In the genomic region with DNA sequence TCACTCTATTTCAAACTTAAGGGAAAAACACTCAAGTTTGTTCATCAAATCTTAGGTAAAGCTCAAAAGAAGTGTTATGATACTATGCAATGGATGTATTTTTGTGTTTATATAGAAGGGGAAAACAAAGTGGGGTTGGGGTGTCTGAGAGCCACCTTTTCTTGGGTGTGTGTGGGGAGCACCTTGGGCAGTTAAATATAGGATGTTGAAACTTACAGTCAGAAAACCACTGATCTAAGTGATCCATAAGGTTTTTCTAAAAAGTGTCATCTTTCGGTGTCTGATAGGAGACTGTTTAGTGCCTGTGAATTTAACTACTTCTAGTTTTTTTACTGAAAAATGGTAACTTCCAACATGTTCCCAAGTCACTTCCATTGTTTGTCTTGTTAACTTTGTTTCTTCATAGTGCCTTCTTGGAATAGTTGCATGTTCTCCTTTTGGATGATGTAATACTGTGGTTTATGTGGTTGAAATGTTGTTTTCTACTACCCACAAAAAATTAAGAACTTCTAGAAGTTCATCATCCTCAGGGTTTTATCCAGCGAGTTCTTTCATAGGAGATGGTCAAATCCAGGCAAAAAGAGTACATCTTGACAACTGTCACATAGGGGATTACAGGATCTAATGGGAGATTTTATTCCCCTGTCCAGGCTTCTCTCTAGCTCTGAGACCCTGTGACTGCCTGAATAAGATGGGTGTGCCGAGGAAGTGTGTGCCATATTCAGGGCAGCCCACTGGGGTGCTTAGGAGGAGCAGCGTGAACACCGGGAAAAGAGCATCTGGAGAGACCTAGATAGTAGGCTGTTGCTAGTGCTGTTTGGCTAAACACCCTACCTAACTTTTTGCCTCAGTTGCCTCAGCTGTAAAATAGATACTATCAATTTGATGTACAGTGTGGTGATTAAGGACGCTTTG, we compare ENCODE assay signal across 9 cellular contexts. TPM values are rescaled to one million over a fixed set of nuclear protein-coding genes. Genes with fewer than 3 reads are reported as not detected.
DNase-seq lines count a peak whose midpoint lies in the region; ATAC-seq lines count a peak whose summit lies in the region.
"Had no signal": no experiment of that assay in that cellular context is flagged by ENCODE, and none has a peak within 500 bp of the region (broad histone marks: within the 10 kb centered on the region; RNA-seq: fewer than 3 reads in every experiment).

No MANE protein-coding gene starts in this region.

- intact Hi-C loops in Right ventricle myocardium inferior (cut with DNase I): loop anchor here (5.0 kb wide), 1 partner anchor 47 kb away; the partner anchor contains the start of gene CAB39
- intact Hi-C loops in cardiac septum (cut with DNase I): loop anchor here (5.0 kb wide), 2 partner anchors 33 to 47 kb away; partner anchors contain the start of gene CAB39
- intact Hi-C loops in activated T-helper 1 cell treated with anti-CD3 and anti-CD28 coated beads, Interleukin-12 subunit alpha, Interleukin-12 subunit beta, Interleukin-2, Interleukin-4 antibody, amounts not matched to agents 30 ng/mL and 10 ng/mL and 1 ng/mL, durations not matched to agents 14 hours and 24 hours and 36 hours (cut with micrococcal nuclease): loop anchor here (1.0 kb wide), 2 partner anchors 8 to 11 kb away; no protein-coding TSS in a partner anchor

- H3K9me3 Mint-ChIP-seq in activated T-helper 1 cell treated with anti-CD3 and anti-CD28 coated beads, Interleukin-12 subunit alpha, Interleukin-12 subunit beta, Interleukin-2, Interleukin-4 antibody, amounts not matched to agents 30 ng/mL and 10 ng/mL and 1 ng/mL, durations not matched to agents 14 hours and 24 hours and 36 hours: no peaks in the 10 kb centered on the region
- no peaks in the 10 kb centered on the region for H3K9me3 Mint-ChIP-seq in immature natural killer cell

- H3K27ac Mint-ChIP-seq in activated T-helper 1 cell treated with anti-CD3 and anti-CD28 coated beads, Interleukin-12 subunit alpha, Interleukin-12 subunit beta, Interleukin-2, Interleukin-4 antibody, amounts not matched to agents 30 ng/mL and 10 ng/mL and 1 ng/mL, durations not matched to agents 14 hours and 24 hours and 36 hours: peak overlapping the region; percentile 66
- H3K27ac Mint-ChIP-seq in immature natural killer cell: peak overlapping the region in 4 of 6 donors; percentile 28 to 72 (median 54)

- H3K4me1 Mint-ChIP-seq in activated T-helper 1 cell treated with anti-CD3 and anti-CD28 coated beads, Interleukin-12 subunit alpha, Interleukin-12 subunit beta, Interleukin-2, Interleukin-4 antibody, amounts not matched to agents 30 ng/mL and 10 ng/mL and 1 ng/mL, durations not matched to agents 14 hours and 24 hours and 36 hours (ENCODE audit: low read depth): peaks cover 74% of the 10 kb centered on the region
- peaks cover 66 to 67% of the 10 kb centered on the region in 2 donors for H3K4me1 Mint-ChIP-seq in immature natural killer cell

- ATAC-seq in Right ventricle myocardium inferior: peak; percentile 44
- no peak for ATAC-seq in HG03196 (IDR thresholded peaks at IDR 0.05; ENCODE audit: unreplicated experiment)
- ATAC-seq in HG03460 (IDR thresholded peaks at IDR 0.05; ENCODE audit: unreplicated experiment): no peak

- peaks cover 43% of the 10 kb centered on the region for H3K36me3 Mint-ChIP-seq in activated T-helper 1 cell treated with anti-CD3 and anti-CD28 coated beads, Interleukin-12 subunit alpha, Interleukin-12 subunit beta, Interleukin-2, Interleukin-4 antibody, amounts not matched to agents 30 ng/mL and 10 ng/mL and 1 ng/mL, durations not matched to agents 14 hours and 24 hours and 36 hours (ENCODE audit: low read depth)
- peaks cover 4 to 12% (median 12%) of the 10 kb centered on the region in 3 donors for H3K36me3 Mint-ChIP-seq in immature natural killer cell

- H3K27me3 Mint-ChIP-seq in activated T-helper 1 cell treated with anti-CD3 and anti-CD28 coated beads, Interleukin-12 subunit alpha, Interleukin-12 subunit beta, Interleukin-2, Interleukin-4 antibody, amounts not matched to agents 30 ng/mL and 10 ng/mL and 1 ng/mL, durations not matched to agents 14 hours and 24 hours and 36 hours (ENCODE audit: insufficient read depth): no peaks in the 10 kb centered on the region
- peaks cover 0 to 3% (median 3%) of the 10 kb centered on the region in 3 donors for H3K27me3 Mint-ChIP-seq in immature natural killer cell (ENCODE audit: low read depth in 3 of 3)

- DNase-seq in Right ventricle myocardium inferior (ENCODE audit: missing footprints) (no peak), cardiac septum (ENCODE audit: low spot score) (no peak), immature natural killer cell (no peak), dermis blood vessel endothelial cell (no peak), superior temporal gyrus (ENCODE audit: extremely low spot score) (no peak)
- no peak for DNase-seq in activated T-helper 1 cell treated with anti-CD3 and anti-CD28 coated beads, Interleukin-12 subunit alpha, Interleukin-12 subunit beta, Interleukin-2, Interleukin-4 antibody, amounts not matched to agents 30 ng/mL and 10 ng/mL and 1 ng/mL, durations not matched to agents 14 hours and 24 hours and 36 hours (ENCODE audit: low spot score)
- DNase-seq: left cardiac atrium had no signal

- peak overlapping the region; percentile 21 for H3K4me3 Mint-ChIP-seq in activated T-helper 1 cell treated with anti-CD3 and anti-CD28 coated beads, Interleukin-12 subunit alpha, Interleukin-12 subunit beta, Interleukin-2, Interleukin-4 antibody, amounts not matched to agents 30 ng/mL and 10 ng/mL and 1 ng/mL, durations not matched to agents 14 hours and 24 hours and 36 hours
- H3K4me3 Mint-ChIP-seq in immature natural killer cell: peak overlapping the region; percentile 37 to 87 (median 51)

RNA-seq across cellular contexts. Expression of gene CAB39, which starts 46.2 kb away (rescaled TPM):
- total RNA-seq in Right ventricle myocardium inferior: 91.9 TPM
- 75.1 TPM for total RNA-seq in cardiac septum
- 168 and 170 TPM in 2 replicates for total RNA-seq in activated T-helper 1 cell treated with anti-CD3 and anti-CD28 coated beads, Interleukin-12 subunit alpha, Interleukin-12 subunit beta, Interleukin-2, Interleukin-4 antibody, amounts not matched to agents 30 ng/mL and 10 ng/mL and 1 ng/mL, durations not matched to agents 14 hours and 24 hours and 36 hours
- polyA plus RNA-seq in immature natural killer cell: 10 to 100 TPM; 39.2 to 57.9 (median 39.3) TPM
- 71.0 and 97.2 TPM in 2 replicates for total RNA-seq in dermis blood vessel endothelial cell
